Comparison of ENCODE assay signal across 8 cellular contexts in the genomic region with DNA sequence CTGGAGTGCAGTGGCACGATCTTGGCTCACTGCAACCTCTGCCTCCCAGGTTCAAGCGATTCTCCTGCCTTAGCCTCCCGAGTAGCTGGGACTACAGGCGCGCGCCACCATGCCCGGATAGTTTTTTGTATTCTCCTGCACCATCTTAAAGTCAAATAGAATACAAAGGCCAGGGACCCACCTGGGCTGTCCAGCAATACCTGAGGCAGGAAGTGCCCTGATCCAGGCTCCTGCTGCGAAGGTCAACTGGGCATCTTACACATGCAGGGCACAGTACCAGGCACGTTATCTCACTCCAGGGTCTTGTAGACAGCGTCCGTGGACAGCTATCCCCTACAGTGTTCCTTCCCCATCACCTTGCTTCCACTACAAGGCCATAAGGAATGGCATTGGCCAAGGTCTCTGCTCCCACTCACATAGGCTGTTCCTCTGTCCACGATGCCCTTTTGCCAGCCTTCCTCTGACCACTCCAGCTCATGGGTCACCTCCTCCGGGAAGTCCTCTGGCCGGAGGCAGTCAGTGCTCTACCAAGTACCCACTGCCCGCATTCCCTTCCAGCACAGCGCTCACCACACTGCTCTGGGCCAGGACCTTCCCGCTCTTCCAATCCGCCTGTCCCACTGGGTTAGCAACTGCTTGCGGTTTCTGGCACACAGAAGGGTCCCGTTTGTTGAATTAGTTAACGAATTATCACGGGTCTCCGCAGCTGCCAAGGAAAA. TPM values are rescaled to one million over a fixed set of nuclear protein-coding genes. Genes with fewer than 3 reads are reported as not detected.
DNase-seq lines count a peak whose midpoint lies in the region; ATAC-seq and TF ChIP-seq lines count a peak whose summit lies in the region.

No MANE protein-coding gene starts in this region.

- TF ChIP-seq EP300 in ovary (IDR thresholded peaks at IDR 0.05): no peak

- no peaks in the 10 kb centered on the region for H3K27me3 ChIP-seq in CD8-positive, alpha-beta memory T cell (ENCODE audit: insufficient read depth, low read length, poor library complexity, severe bottlenecking)
- H3K27me3 ChIP-seq in SJSA1 (replicated peaks): no peaks in the 10 kb centered on the region
- H3K27me3 ChIP-seq in ovary: no peaks in the 10 kb centered on the region

- H3K9me3 ChIP-seq in CD8-positive, alpha-beta memory T cell (ENCODE audit: low read length): no peaks in the 10 kb centered on the region
- H3K9me3 ChIP-seq in SJSA1 (replicated peaks): no peaks in the 10 kb centered on the region
- no peaks in the 10 kb centered on the region for H3K9me3 ChIP-seq in ovary

- H3K27ac ChIP-seq in CD8-positive, alpha-beta memory T cell (ENCODE audit: low read depth, low read length): peak overlapping the region; percentile 53
- peak overlapping the region; percentile 76 for H3K27ac ChIP-seq in SJSA1
- H3K27ac ChIP-seq in ovary: peak overlapping the region in 1 of 2 donors; percentile 73

- H3K4me1 ChIP-seq in CD8-positive, alpha-beta memory T cell (ENCODE audit: insufficient read depth, low read length): peaks cover 14% of the 10 kb centered on the region
- H3K4me1 ChIP-seq in SJSA1 (replicated peaks) (peaks cover 34% of the 10 kb centered on the region), ovary (ENCODE audit: insufficient read depth) (peaks cover 10% of the 10 kb centered on the region)

- 52 to 58% (median 56%) methylated on average over 23 of the region's 23 CpGs for WGBS in ovary, 3 donors

- peaks cover 15 to 35% of the 10 kb centered on the region in 2 donors for H3K27me3 Mint-ChIP-seq in CD8-positive, alpha-beta memory T cell

- H3K27ac Mint-ChIP-seq in CD8-positive, alpha-beta memory T cell: peak overlapping the region in 2 of 8 donors; percentile 16 to 26

- no peak for TF ChIP-seq CTCF in fibroblast of villous mesenchyme (IDR thresholded peaks at IDR 0.05; ENCODE audit: insufficient read depth, low read depth, low read length)
- no peak for TF ChIP-seq CTCF in ovary (IDR thresholded peaks at IDR 0.05)

- H3K4me3 Mint-ChIP-seq in CD8-positive, alpha-beta memory T cell: peak overlapping the region; percentile 21 to 68 (median 64)

- no peaks in the 10 kb centered on the region for H3K36me3 ChIP-seq in CD8-positive, alpha-beta memory T cell (ENCODE audit: insufficient read depth, low read length)
- H3K36me3 ChIP-seq in SJSA1 (peaks cover 12% of the 10 kb centered on the region), ovary (no peaks in the 10 kb centered on the region)

- H3K36me3 Mint-ChIP-seq in CD8-positive, alpha-beta memory T cell: no peaks in the 10 kb centered on the region

- no peak for ATAC-seq in GM21390 (IDR thresholded peaks at IDR 0.05; ENCODE audit: unreplicated experiment)

- H3K4me1 Mint-ChIP-seq in CD8-positive, alpha-beta memory T cell: peaks cover 3 to 17% (median 16%) of the 10 kb centered on the region in 3 donors

- TF ChIP-seq POLR2A in ovary (IDR thresholded peaks at IDR 0.05): no peak

- no peak for DNase-seq in CD8-positive, alpha-beta memory T cell
- DNase-seq in SJSA1 (ENCODE audit: low read depth in 1 of 2, low spot score in 2 of 2) (no peak), fibroblast of villous mesenchyme (ENCODE audit: low read depth) (peak; percentile 28), ovary (peak; percentile 6 to 46 (median 30)), NCI-H1105 treated with DMSO at 0.1 percent for 48 hours (lab: John Stamatoyannopoulos, UW) (no peak), epidermal melanocyte (ENCODE audit: insufficient read length, low spot score) (no peak)
- no peak for DNase-seq in stimulated activated CD8-positive, alpha-beta memory T cell treated with anti-CD3 and anti-CD28 coated beads, Interleukin-4, amount 100 ng/mL, for 48 hours

- peak overlapping the region; percentile 7 for H3K4me3 ChIP-seq in CD8-positive, alpha-beta memory T cell (ENCODE audit: low read length)
- H3K4me3 ChIP-seq in SJSA1 (peak overlapping the region; percentile 80), fibroblast of villous mesenchyme (ENCODE audit: low read depth, low read length) (peak overlapping the region; percentile 74), ovary (peak overlapping the region; percentile 44)

- intact Hi-C loops in ovary (cut with DNase I): loop anchor here in 1 of 4 donors (10.0 kb wide), 1 partner anchor 68 kb away; the partner anchor contains the start of gene SLC22A4

- POLR2A ChIA-PET in CD8-positive, alpha-beta memory T cell (lab: Charles Lee): no interaction called here

- no peaks in the 10 kb centered on the region for H3K9me3 Mint-ChIP-seq in CD8-positive, alpha-beta memory T cell

- CTCF ChIA-PET in CD8-positive, alpha-beta memory T cell (lab: Charles Lee): interaction anchor here (3.6 kb wide), 1 partner anchor 12 kb away, joined by 22 read pairs; no protein-coding TSS in a partner anchor

RNA-seq across cellular contexts. Expression of gene P4HA2, which starts 1.0 kb away (rescaled TPM):
- 1 to 10 TPM; 7.2 to 7.9 TPM for total RNA-seq in CD8-positive, alpha-beta memory T cell
- polyA plus RNA-seq in CD8-positive, alpha-beta memory T cell: not detected
- total RNA-seq in SJSA1 (2014; rRNA removed; shearing (Covaris generic)): 222 and 261 TPM in 2 replicates
- total RNA-seq in fibroblast of villous mesenchyme (161 and 191 TPM in 2 replicates), ovary (10 to 100 TPM in 5 of 7 donors, 1 to 10 TPM in 2; 3.9 to 36.9 (median 15.4) TPM)
- polyA plus RNA-seq in ovary: 10 to 100 TPM in 1 of 2 donors, 1 to 10 TPM in 1; 4.6 to 25.8 TPM

RNA-seq across cellular contexts. Expression of gene PDLIM4, which starts 30.8 kb away (rescaled TPM):
- 1 to 10 TPM in 1 of 2 experiments, under 1 TPM in 1; 0.39 to 1.4 TPM for total RNA-seq in CD8-positive, alpha-beta memory T cell
- not detected for polyA plus RNA-seq in CD8-positive, alpha-beta memory T cell
- 52.2 and 94.1 TPM in 2 replicates for total RNA-seq in SJSA1 (2014; rRNA removed; shearing (Covaris generic))
- 42.8 and 97.2 TPM in 2 replicates for total RNA-seq in fibroblast of villous mesenchyme
- total RNA-seq in ovary: 10 to 100 TPM; 17.9 to 63.4 (median 45.4) TPM
- 10 to 100 TPM in 1 of 2 donors, 1 to 10 TPM in 1; 3.4 to 25.9 TPM for polyA plus RNA-seq in ovary

Comparison
In these comparisons a context has a peak if more than half of its experiments do, and no peak if none do; other contexts are left out.
1. DNase-seq: peak in fibroblast of villous mesenchyme (single experiment) and ovary (5 of 5); none in CD8-positive, alpha-beta memory T cell (0 of 5), SJSA1 (0 of 2), NCI-H1105 treated with DMSO at 0.1 percent for 48 hours (single experiment), stimulated activated CD8-positive, alpha-beta memory T cell treated with anti-CD3 and anti-CD28 coated beads, Interleukin-4, amount 100 ng/mL, for 48 hours (single experiment) and epidermal melanocyte (single experiment).
2. H3K4me3 ChIP-seq: peak in every context shown above with its lines; median percentile 80 in SJSA1; 74 in fibroblast of villous mesenchyme; 44 in ovary; 7 in CD8-positive, alpha-beta memory T cell.
3. RNA of gene PDLIM4, which starts 30.8 kb away (total RNA-seq): 42.8 to 97.2 TPM in fibroblast of villous mesenchyme, 52.2 to 94.1 TPM in SJSA1 and 17.9 to 63.4 TPM in ovary; 0.39 to 1.4 TPM in CD8-positive, alpha-beta memory T cell; every median in the first group is over 4 times any median in the second.